In the genomic region with DNA sequence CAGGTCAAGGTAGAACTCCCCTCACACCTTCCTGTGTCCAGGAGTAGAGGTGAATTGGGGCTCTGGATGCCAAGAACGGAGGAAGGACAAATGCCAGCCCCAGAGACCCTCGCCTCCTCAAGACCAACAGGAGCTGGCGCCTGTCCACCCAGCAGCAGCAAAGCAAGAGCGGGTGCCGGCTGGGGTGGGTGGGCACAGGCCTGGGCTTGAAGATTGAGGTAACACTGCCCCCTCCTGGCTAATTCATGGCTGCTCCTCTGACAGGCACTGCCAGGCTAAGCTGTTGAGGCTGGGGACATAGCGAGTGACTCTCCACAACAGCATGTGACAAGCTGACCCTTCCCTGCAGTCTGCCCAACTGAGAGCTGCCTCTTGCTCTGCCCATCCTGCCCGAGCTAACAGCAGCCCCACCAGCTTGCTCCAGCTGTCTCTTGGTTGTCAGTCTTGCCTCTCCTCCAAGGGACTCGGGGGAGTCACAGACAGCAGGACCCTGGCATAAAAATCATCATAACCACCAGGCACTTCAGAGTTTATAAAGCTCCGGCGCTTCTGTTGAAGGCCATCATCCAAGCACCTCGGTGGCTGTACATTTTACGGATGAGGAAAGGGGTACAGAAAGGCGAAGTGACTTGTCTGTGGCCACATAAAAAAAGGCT, we compare ENCODE assay signal across 8 cellular contexts.
DNase-seq lines count a peak whose midpoint lies in the region; ATAC-seq and TF ChIP-seq lines count a peak whose summit lies in the region.
"Not testable (repeated sequence)": the region's sequence is repeated elsewhere in the genome, so short reads cannot be mapped to it uniquely, and the experiment has no call there.

No MANE protein-coding gene starts in this region.

- not testable (repeated sequence) for H4K20me1 ChIP-seq in smooth muscle cell (ENCODE audit: low read depth)

- H3K4me3 Mint-ChIP-seq in activated T-cell treated with anti-CD3 and anti-CD28 coated beads, Interleukin-2, amount 50 U/mL, for 4 hours, result not testable (repeated sequence)

- not testable (repeated sequence) for H3K27me3 ChIP-seq in AG04450 (ENCODE audit: control insufficient read depth, insufficient read depth, low read length); RWPE2 (ENCODE audit: insufficient read depth, poor library complexity, severe bottlenecking); smooth muscle cell (ENCODE audit: low read depth)

- H3K36me3 Mint-ChIP-seq in activated T-cell treated with anti-CD3 and anti-CD28 coated beads, Interleukin-2, amount 50 U/mL, for 4 hours (ENCODE audit: insufficient read depth), result not testable (repeated sequence)

- not testable (repeated sequence) for H3K9me3 Mint-ChIP-seq in activated T-cell treated with anti-CD3 and anti-CD28 coated beads, Interleukin-2, amount 50 U/mL, for 4 hours

- not testable (repeated sequence) for H3K27me3 Mint-ChIP-seq in activated T-cell treated with anti-CD3 and anti-CD28 coated beads, Interleukin-2, amount 50 U/mL, for 4 hours (ENCODE audit: low read depth)

- not testable (repeated sequence) for H3K4me1 Mint-ChIP-seq in activated T-cell treated with anti-CD3 and anti-CD28 coated beads, Interleukin-2, amount 50 U/mL, for 4 hours (ENCODE audit: low read depth)

- ATAC-seq in RWPE2 (ENCODE audit: low read depth), result peak; percentile 52
- peak; percentile 64 for ATAC-seq in activated T-cell treated with anti-CD3 and anti-CD28 coated beads, Interleukin-2, amount 50 U/mL, for 4 hours

- not testable (repeated sequence) for H3K79me2 ChIP-seq in smooth muscle cell (ENCODE audit: low read depth)

- not testable (repeated sequence) for H3K4me3 ChIP-seq in AG04450 (ENCODE audit: low read depth, low read length); RWPE2 (ENCODE audit: severe bottlenecking); epithelial cell of proximal tubule (ENCODE audit: low read depth, low read length); smooth muscle cell

- DNase-seq in AG04450 (ENCODE audit: low read depth, low spot score); RWPE2 (ENCODE audit: low spot score); epithelial cell of proximal tubule (ENCODE audit: low read depth): not testable (repeated sequence)
- DNase-seq in NCI-H1105 treated with DMSO at 0.1 percent for 48 hours (lab: John Stamatoyannopoulos, UW), result peak; percentile 32
- peak; percentile 23 for DNase-seq in activated T-cell treated with anti-CD3 and anti-CD28 coated beads, Interleukin-2, amount 50 U/mL, for 4 hours
- DNase-seq in left kidney (ENCODE audit: low read depth, low spot score), result peak; percentile 93
- DNase-seq in smooth muscle cell (lab: John Stamatoyannopoulos, UW; ENCODE audit: unreplicated experiment), result peak; percentile 20

- POLR2A ChIA-PET in AG04450 (lab: Yijun Ruan, JAX), result not testable (repeated sequence)

- not testable (repeated sequence) for H3K4me1 ChIP-seq in RWPE2 (ENCODE audit: insufficient read depth, poor library complexity, severe bottlenecking); smooth muscle cell (ENCODE audit: low read depth)

- CTCF ChIA-PET in AG04450 (lab: Charles Lee), result interaction anchor here (0.6 to 1.1 kb wide), 4 partner anchors 8 to 934 kb away, joined by 3 to 7 read pairs (median 3); no protein-coding TSS in a partner anchor

- not testable (repeated sequence) for H3F3A ChIP-seq in smooth muscle cell (ENCODE audit: low read depth)

- H3K9ac ChIP-seq in smooth muscle cell (ENCODE audit: low read depth), result not testable (repeated sequence)

- H3K27ac ChIP-seq in AG04450 (ENCODE audit: low read depth, low read length); RWPE2 (ENCODE audit: poor library complexity, severe bottlenecking); smooth muscle cell (ENCODE audit: low read depth): not testable (repeated sequence)

- not testable (repeated sequence) for H3K9me3 ChIP-seq in AG04450 (ENCODE audit: control insufficient read depth, insufficient read depth, low read length); RWPE2 (ENCODE audit: severe bottlenecking); smooth muscle cell (replicated peaks; ENCODE audit: low read depth)

- H3K4me2 ChIP-seq in smooth muscle cell, result not testable (repeated sequence)

- 49% methylated on average over 13 of the region's 13 CpGs for WGBS in smooth muscle cell (ENCODE audit: low lambda C conversion rate)

- H3K36me3 ChIP-seq in RWPE2 (ENCODE audit: low read depth); smooth muscle cell (ENCODE audit: low read depth): not testable (repeated sequence)

- not testable (repeated sequence) for H2AFZ ChIP-seq in smooth muscle cell (ENCODE audit: low read depth)

- TF ChIP-seq CTCF in AG04450 (IDR thresholded peaks at IDR 0.05; ENCODE audit: low read depth, low read length), result peak; percentile 58
- TF ChIP-seq CTCF in GM12874 (IDR thresholded peaks at IDR 0.05; ENCODE audit: insufficient read depth, low read depth, low read length), result peak; percentile 79
- peak; percentile 80 for TF ChIP-seq CTCF in RWPE2 (IDR thresholded peaks at IDR 0.05; ENCODE audit: poor library complexity, severe bottlenecking)
- peak; percentile 71 for TF ChIP-seq CTCF in epithelial cell of proximal tubule (conservative IDR thresholded peaks at IDR 0.05; ENCODE audit: low read depth, low read length)
- peak; percentile 63 for TF ChIP-seq CTCF in smooth muscle cell (IDR thresholded peaks at IDR 0.05; ENCODE audit: borderline replicate concordance, insufficient read depth, poor library complexity, severe bottlenecking)
